ENCODE assay signal across 30 cellular contexts in the genomic region with DNA sequence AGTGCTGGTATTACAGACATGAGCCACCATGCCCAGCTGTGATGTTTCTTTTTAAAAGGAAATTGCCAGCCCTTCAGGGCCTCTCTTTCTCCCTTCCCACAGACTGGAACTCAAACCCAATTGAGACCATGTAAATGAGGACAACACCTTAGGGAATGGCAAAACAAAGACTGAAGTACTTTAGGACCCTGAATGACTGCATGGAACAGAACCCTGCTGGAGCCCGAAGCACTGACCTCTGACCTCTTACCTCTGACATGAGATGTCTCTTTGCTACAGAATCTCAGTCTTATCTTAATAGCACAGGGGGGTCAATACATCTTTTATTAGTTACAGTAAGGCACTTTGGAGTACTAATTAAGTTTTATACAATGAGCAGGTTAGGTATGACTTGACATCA.
"Had no signal": no experiment of that assay in that cellular context is flagged by ENCODE, and none has a peak within 500 bp of the region (broad histone marks: within the 10 kb centered on the region; RNA-seq: fewer than 3 reads in every experiment).

No MANE protein-coding gene starts in this region.

- DNase-seq: activated B cell treated with CpG ODN at 0.5 μM for 24 hours; activated CD4-positive, alpha-beta T cell treated with anti-CD3 and anti-CD28 coated beads for 48 hours; activated CD4-positive, alpha-beta T cell treated with anti-CD3 and anti-CD28 coated beads, Interleukin-2, amount 50 U/mL, for 1 hour; activated CD4-positive, alpha-beta T cell treated with anti-CD3 and anti-CD28 coated beads, Interleukin-2, amount 50 U/mL, for 48 hours; activated CD8-positive, alpha-beta memory T cell treated with anti-CD3 and anti-CD28 coated beads for 24 hours; activated CD8-positive, alpha-beta T cell treated with anti-CD3 and anti-CD28 coated beads for 36 hours; activated gamma-delta T cell; activated naive CD4-positive, alpha-beta T cell; activated naive CD4-positive, alpha-beta T cell treated with anti-CD3 and anti-CD28 coated beads, Interleukin-2, amount 10 ng/mL, durations not matched to agents 7 days and 5 days; activated naive CD8-positive, alpha-beta T cell treated with anti-CD3 and anti-CD28 coated beads, Interleukin-2, amount 10 ng/mL, durations not matched to agents 7 days and 5 days; activated T-cell treated with anti-CD3 and anti-CD28 coated beads for 4 hours; activated T-cell treated with anti-CD3 and anti-CD28 coated beads, Interleukin-2, amount 50 U/mL, for 24 hours; activated T-cell treated with anti-CD3 and anti-CD28 coated beads, Interleukin-2, amount 50 U/mL, for 72 hours; central memory CD4-positive, alpha-beta T cell; cerebellar nuclear complex; colonic mucosa; effector CD8-positive, alpha-beta T cell; endodermal cell; foreskin fibroblast; heart left ventricle; T-helper 17 cell; T1000; WERI-Rb-1 had no signal

- H3K27me3 ChIP-seq: ascending aorta, breast epithelium, cardiac muscle cell, colonic mucosa, heart left ventricle had no signal

- H3K36me3 ChIP-seq: ascending aorta, breast epithelium, cardiac muscle cell, colonic mucosa, WERI-Rb-1 had no signal

- H3K27ac Mint-ChIP-seq: activated B cell treated with CpG ODN at 0.5 μM for 24 hours; activated CD8-positive, alpha-beta T cell treated with anti-CD3 and anti-CD28 coated beads for 36 hours; activated naive CD4-positive, alpha-beta T cell treated with anti-CD3 and anti-CD28 coated beads, Interleukin-2, amount 10 ng/mL, durations not matched to agents 7 days and 5 days; activated naive CD4-positive, alpha-beta T cell treated with anti-CD3 and anti-CD28 coated beads, Interleukin-2, amount 50 U/mL, for 72 hours; activated naive CD8-positive, alpha-beta T cell treated with anti-CD3 and anti-CD28 coated beads, Interleukin-2, amount 10 ng/mL, durations not matched to agents 7 days and 5 days; activated T-cell treated with anti-CD3 and anti-CD28 coated beads, Interleukin-2, amount 50 U/mL, for 24 hours; activated T-cell treated with anti-CD3 and anti-CD28 coated beads, Interleukin-2, amount 50 U/mL, for 72 hours; endodermal cell; T-helper 17 cell; T-helper 2 cell treated with Interferon-gamma antibody and Interleukin-4, amounts not matched to agents 5 μg/mL and 100 μg/mL, for 36 hours had no signal

- H3K9me3 ChIP-seq: ascending aorta, breast epithelium, colonic mucosa, heart left ventricle had no signal

- H3K27me3 Mint-ChIP-seq: activated B cell treated with CpG ODN at 0.5 μM for 24 hours; activated CD8-positive, alpha-beta T cell treated with anti-CD3 and anti-CD28 coated beads for 36 hours; activated naive CD4-positive, alpha-beta T cell treated with anti-CD3 and anti-CD28 coated beads, Interleukin-2, amount 10 ng/mL, durations not matched to agents 7 days and 5 days; activated naive CD8-positive, alpha-beta T cell treated with anti-CD3 and anti-CD28 coated beads, Interleukin-2, amount 10 ng/mL, durations not matched to agents 7 days and 5 days; activated T-cell treated with anti-CD3 and anti-CD28 coated beads, Interleukin-2, amount 50 U/mL, for 24 hours; brain; T-helper 17 cell had no signal

- H3K4me1 Mint-ChIP-seq: activated naive CD4-positive, alpha-beta T cell treated with anti-CD3 and anti-CD28 coated beads, Interleukin-2, amount 10 ng/mL, durations not matched to agents 7 days and 5 days had no signal

- H3K4me1 ChIP-seq: ascending aorta, breast epithelium, colonic mucosa, heart left ventricle had no signal

- H3K4me3 Mint-ChIP-seq: activated B cell treated with CpG ODN at 0.5 μM for 24 hours; activated CD8-positive, alpha-beta T cell treated with anti-CD3 and anti-CD28 coated beads for 36 hours; activated naive CD4-positive, alpha-beta T cell treated with anti-CD3 and anti-CD28 coated beads, Interleukin-2, amount 10 ng/mL, durations not matched to agents 7 days and 5 days; activated naive CD8-positive, alpha-beta T cell treated with anti-CD3 and anti-CD28 coated beads, Interleukin-2, amount 10 ng/mL, durations not matched to agents 7 days and 5 days; activated T-cell treated with anti-CD3 and anti-CD28 coated beads, Interleukin-2, amount 50 U/mL, for 24 hours; activated T-cell treated with anti-CD3 and anti-CD28 coated beads, Interleukin-2, amount 50 U/mL, for 72 hours; brain; endodermal cell; T-helper 17 cell; T-helper 2 cell treated with Interferon-gamma antibody and Interleukin-4, amounts not matched to agents 5 μg/mL and 100 μg/mL, for 36 hours had no signal

- H3K36me3 Mint-ChIP-seq: activated naive CD4-positive, alpha-beta T cell treated with anti-CD3 and anti-CD28 coated beads, Interleukin-2, amount 50 U/mL, for 72 hours; brain had no signal

- H3K9me3 Mint-ChIP-seq: activated B cell treated with CpG ODN at 0.5 μM for 24 hours; activated CD8-positive, alpha-beta T cell treated with anti-CD3 and anti-CD28 coated beads for 36 hours; activated naive CD4-positive, alpha-beta T cell treated with anti-CD3 and anti-CD28 coated beads, Interleukin-2, amount 10 ng/mL, durations not matched to agents 7 days and 5 days; activated naive CD4-positive, alpha-beta T cell treated with anti-CD3 and anti-CD28 coated beads, Interleukin-2, amount 50 U/mL, for 72 hours; activated naive CD8-positive, alpha-beta T cell treated with anti-CD3 and anti-CD28 coated beads, Interleukin-2, amount 10 ng/mL, durations not matched to agents 7 days and 5 days; activated T-cell treated with anti-CD3 and anti-CD28 coated beads, Interleukin-2, amount 50 U/mL, for 24 hours; activated T-cell treated with anti-CD3 and anti-CD28 coated beads, Interleukin-2, amount 50 U/mL, for 72 hours; brain; endodermal cell; T-helper 2 cell treated with Interferon-gamma antibody and Interleukin-4, amounts not matched to agents 5 μg/mL and 100 μg/mL, for 36 hours had no signal

- H3K4me3 ChIP-seq: ascending aorta, breast epithelium, cardiac muscle cell, colonic mucosa, heart left ventricle had no signal

- H3K27ac ChIP-seq: ascending aorta, breast epithelium, cardiac muscle cell, colonic mucosa, heart left ventricle, WERI-Rb-1 had no signal

- ATAC-seq: activated CD4-positive, CD25-positive, alpha-beta regulatory T cell treated with anti-CD3 and anti-CD28 coated beads, Interleukin-2, amount 50 U/mL, for 24 hours; activated CD8-positive, alpha-beta T cell treated with anti-CD3 and anti-CD28 coated beads for 36 hours; activated naive CD4-positive, alpha-beta T cell treated with anti-CD3 and anti-CD28 coated beads, Interleukin-2, amount 50 U/mL, for 72 hours; activated T-cell treated with anti-CD3 and anti-CD28 coated beads, Interleukin-2, amount 50 U/mL, for 72 hours; heart left ventricle; T-helper 17 cell had no signal
